ENCODE assay signal across 18 cellular contexts in the genomic region with DNA sequence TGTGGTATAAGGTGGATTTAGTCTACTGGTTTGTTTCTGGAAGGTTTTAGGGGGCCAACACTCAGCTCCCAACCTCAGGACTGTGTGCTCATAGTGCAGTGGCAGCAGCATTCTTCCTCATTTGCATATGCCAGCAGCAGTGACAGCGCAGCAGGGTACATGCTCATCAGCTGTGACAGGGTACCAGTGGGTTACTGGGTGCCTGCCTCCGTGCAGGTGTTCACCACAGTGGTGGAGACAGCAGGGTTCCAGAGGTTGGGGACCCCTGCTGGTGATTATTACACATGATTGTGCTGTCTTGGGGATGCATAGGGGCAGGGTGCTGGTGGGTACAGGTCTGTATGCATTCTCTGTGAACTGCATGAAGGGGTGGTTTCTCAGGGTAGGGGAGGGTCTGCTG.
A peak's percentile ranks its signal among the peaks of the same experiment; 100 is the strongest.
DNase-seq lines count a peak whose midpoint lies in the region; ATAC-seq and TF ChIP-seq lines count a peak whose summit lies in the region.
"Had no signal": no experiment of that assay in that cellular context is flagged by ENCODE, and none has a peak within 500 bp of the region (broad histone marks: within the 10 kb centered on the region; RNA-seq: fewer than 3 reads in every experiment).

No MANE protein-coding gene starts in this region.

- peak; percentile 66 for ATAC-seq in GM18505 (IDR thresholded peaks at IDR 0.05; ENCODE audit: unreplicated experiment)
- peak; percentile 62 for ATAC-seq in HG02943 (IDR thresholded peaks at IDR 0.05; ENCODE audit: low read depth, unreplicated experiment)
- no peak for ATAC-seq in HG02840 (IDR thresholded peaks at IDR 0.05; ENCODE audit: low FRiP score, unreplicated experiment)
- ATAC-seq: GM23338, heart left ventricle had no signal

- no peak overlapping the region for H3K4me3 ChIP-seq in choroid plexus epithelial cell (ENCODE audit: low read depth, low read length)
- H3K4me3 ChIP-seq: GM23338, heart left ventricle, uterus had no signal

- TF ChIP-seq POLR2A in GM18505 (IDR thresholded peaks at IDR 0.05; ENCODE audit: borderline replicate concordance, extremely low read depth, insufficient read depth, insufficient read length): no peak

- TF ChIP-seq CTCF in choroid plexus epithelial cell (conservative IDR thresholded peaks at IDR 0.05; ENCODE audit: low read depth, low read length) (peak; percentile 10), GM20000 (IDR thresholded peaks at IDR 0.05; ENCODE audit: extremely low read depth, missing control alignments) (no peak)

- DNase-seq in D341Med (ENCODE audit: low spot score) (peak; percentile 22), choroid plexus epithelial cell (ENCODE audit: low read depth) (no peak), NCI-H1436 treated with DMSO at 0.1 percent for 48 hours (lab: John Stamatoyannopoulos, UW) (no peak), GM20000 (ENCODE audit: low spot score) (no peak), KG1 (lab: John Stamatoyannopoulos, UW) (no peak)
- DNase-seq: activated CD4-positive, alpha-beta T cell treated with anti-CD3 and anti-CD28 coated beads for 4 hours; activated T-cell treated with anti-CD3 and anti-CD28 coated beads, Interleukin-2, amount 50 U/mL, for 24 hours; Kasumi-1; midbrain; NCI-H1694 treated with DMSO at 0.1 percent for 48 hours; NCI-H524 treated with DMSO at 0.1 percent for 48 hours; stimulated activated naive CD4-positive, alpha-beta T cell; uterus had no signal
